Comparison of ENCODE assay signal across 1 cellular context in genomic region chr20:13202553-13202952, GRCh38.
TF ChIP-seq lines count a peak whose summit lies in the region.

No MANE protein-coding gene starts in this region.

TF ChIP-seq in HepG2, 621 proteins besides CTCF, POLR2A, EP300 and RAD21 (continued from another document and continues in another):
- TF ChIP-seq MLXIP (CRISPR knock-in tag; IDR thresholded peaks at IDR 0.05; ENCODE audit: borderline replicate concordance), result no peak
- TF ChIP-seq PHB2 (IDR thresholded peaks at IDR 0.05; ENCODE audit: partially characterized antibody), result no peak
- TF ChIP-seq FOSL2 (CRISPR knock-in tag; IDR thresholded peaks at IDR 0.05), result no peak
- no peak for TF ChIP-seq MEF2D (CRISPR knock-in tag; IDR thresholded peaks at IDR 0.05)
- peak; percentile 90; the same call in 1 of the 2 replicates for TF ChIP-seq SRF (IDR thresholded peaks at IDR 0.05; ENCODE audit: low read depth, low read length)
- TF ChIP-seq PRMT3 (CRISPR knock-in tag; IDR thresholded peaks at IDR 0.05; ENCODE audit: borderline replicate concordance, low read depth), result no peak
- no peak for TF ChIP-seq MTA1 (CRISPR knock-in tag; IDR thresholded peaks at IDR 0.05; ENCODE audit: borderline replicate concordance)
- TF ChIP-seq THAP7 (CRISPR knock-in tag; IDR thresholded peaks at IDR 0.05), result no peak
- no peak for TF ChIP-seq NR2F6 (IDR thresholded peaks at IDR 0.05)
- no peak for TF ChIP-seq NR2F6 (CRISPR knock-in tag; IDR thresholded peaks at IDR 0.05)
- peak; percentile 82 for TF ChIP-seq ZMYM4 (CRISPR knock-in tag; IDR thresholded peaks at IDR 0.05)
- TF ChIP-seq NCOA1 (CRISPR knock-in tag; IDR thresholded peaks at IDR 0.05), result no peak
- TF ChIP-seq, protein P1, sequence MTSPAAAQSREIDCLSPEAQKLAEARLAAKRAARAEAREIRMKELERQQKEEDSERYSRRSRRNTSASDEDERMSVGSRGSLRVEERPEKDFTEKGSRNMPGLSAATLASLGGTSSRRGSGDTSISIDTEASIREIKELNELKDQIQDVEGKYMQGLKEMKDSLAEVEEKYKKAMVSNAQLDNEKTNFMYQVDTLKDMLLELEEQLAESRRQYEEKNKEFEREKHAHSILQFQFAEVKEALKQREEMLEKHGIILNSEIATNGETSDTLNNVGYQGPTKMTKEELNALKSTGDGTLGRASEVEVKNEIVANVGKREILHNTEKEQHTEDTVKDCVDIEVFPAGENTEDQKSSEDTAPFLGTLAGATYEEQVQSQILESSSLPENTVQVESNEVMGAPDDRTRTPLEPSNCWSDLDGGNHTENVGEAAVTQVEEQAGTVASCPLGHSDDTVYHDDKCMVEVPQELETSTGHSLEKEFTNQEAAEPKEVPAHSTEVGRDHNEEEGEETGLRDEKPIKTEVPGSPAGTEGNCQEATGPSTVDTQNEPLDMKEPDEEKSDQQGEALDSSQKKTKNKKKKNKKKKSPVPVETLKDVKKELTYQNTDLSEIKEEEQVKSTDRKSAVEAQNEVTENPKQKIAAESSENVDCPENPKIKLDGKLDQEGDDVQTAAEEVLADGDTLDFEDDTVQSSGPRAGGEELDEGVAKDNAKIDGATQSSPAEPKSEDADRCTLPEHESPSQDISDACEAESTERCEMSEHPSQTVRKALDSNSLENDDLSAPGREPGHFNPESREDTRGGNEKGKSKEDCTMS (CRISPR knock-in tag; conservative IDR thresholded peaks at IDR 0.05), result no peak
- no peak for TF ChIP-seq ZNF644 (CRISPR knock-in tag; IDR thresholded peaks at IDR 0.05; ENCODE audit: low read depth)
- no peak for TF ChIP-seq KDM4B (CRISPR knock-in tag; IDR thresholded peaks at IDR 0.05)
- TF ChIP-seq ZNF713 (CRISPR knock-in tag; IDR thresholded peaks at IDR 0.05), result no peak
- TF ChIP-seq ZNF773 (CRISPR knock-in tag; IDR thresholded peaks at IDR 0.05; ENCODE audit: borderline replicate concordance), result no peak
- no peak for TF ChIP-seq ZNF484 (CRISPR knock-in tag; IDR thresholded peaks at IDR 0.05; ENCODE audit: borderline replicate concordance, low read depth)
- TF ChIP-seq ZNF790 (CRISPR knock-in tag; IDR thresholded peaks at IDR 0.05; ENCODE audit: borderline replicate concordance), result no peak
- TF ChIP-seq ZNF775 (CRISPR knock-in tag; IDR thresholded peaks at IDR 0.05; ENCODE audit: borderline replicate concordance), result no peak
- no peak for TF ChIP-seq PTBP1 (IDR thresholded peaks at IDR 0.05; ENCODE audit: low read depth, low read length, poor library complexity, severe bottlenecking)
- no peak for TF ChIP-seq ZNF552 (CRISPR knock-in tag; IDR thresholded peaks at IDR 0.05; ENCODE audit: borderline replicate concordance)
- no peak for TF ChIP-seq ZNF777 (CRISPR knock-in tag; IDR thresholded peaks at IDR 0.05)
- TF ChIP-seq SNRNP70 (IDR thresholded peaks at IDR 0.05; ENCODE audit: low read depth, low read length), result no peak
- TF ChIP-seq, protein P2, sequence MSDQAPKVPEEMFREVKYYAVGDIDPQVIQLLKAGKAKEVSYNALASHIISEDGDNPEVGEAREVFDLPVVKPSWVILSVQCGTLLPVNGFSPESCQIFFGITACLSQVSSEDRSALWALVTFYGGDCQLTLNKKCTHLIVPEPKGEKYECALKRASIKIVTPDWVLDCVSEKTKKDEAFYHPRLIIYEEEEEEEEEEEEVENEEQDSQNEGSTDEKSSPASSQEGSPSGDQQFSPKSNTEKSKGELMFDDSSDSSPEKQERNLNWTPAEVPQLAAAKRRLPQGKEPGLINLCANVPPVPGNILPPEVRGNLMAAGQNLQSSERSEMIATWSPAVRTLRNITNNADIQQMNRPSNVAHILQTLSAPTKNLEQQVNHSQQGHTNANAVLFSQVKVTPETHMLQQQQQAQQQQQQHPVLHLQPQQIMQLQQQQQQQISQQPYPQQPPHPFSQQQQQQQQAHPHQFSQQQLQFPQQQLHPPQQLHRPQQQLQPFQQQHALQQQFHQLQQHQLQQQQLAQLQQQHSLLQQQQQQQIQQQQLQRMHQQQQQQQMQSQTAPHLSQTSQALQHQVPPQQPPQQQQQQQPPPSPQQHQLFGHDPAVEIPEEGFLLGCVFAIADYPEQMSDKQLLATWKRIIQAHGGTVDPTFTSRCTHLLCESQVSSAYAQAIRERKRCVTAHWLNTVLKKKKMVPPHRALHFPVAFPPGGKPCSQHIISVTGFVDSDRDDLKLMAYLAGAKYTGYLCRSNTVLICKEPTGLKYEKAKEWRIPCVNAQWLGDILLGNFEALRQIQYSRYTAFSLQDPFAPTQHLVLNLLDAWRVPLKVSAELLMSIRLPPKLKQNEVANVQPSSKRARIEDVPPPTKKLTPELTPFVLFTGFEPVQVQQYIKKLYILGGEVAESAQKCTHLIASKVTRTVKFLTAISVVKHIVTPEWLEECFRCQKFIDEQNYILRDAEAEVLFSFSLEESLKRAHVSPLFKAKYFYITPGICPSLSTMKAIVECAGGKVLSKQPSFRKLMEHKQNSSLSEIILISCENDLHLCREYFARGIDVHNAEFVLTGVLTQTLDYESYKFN (CRISPR knock-in tag; conservative IDR thresholded peaks at IDR 0.05), result no peak
- TF ChIP-seq ZNF260 (CRISPR knock-in tag; IDR thresholded peaks at IDR 0.05; ENCODE audit: borderline replicate concordance, low read depth), result no peak
- TF ChIP-seq ZNF281 (CRISPR knock-in tag; IDR thresholded peaks at IDR 0.05; ENCODE audit: borderline replicate concordance), result no peak
- no peak for TF ChIP-seq BRF2 (CRISPR knock-in tag; IDR thresholded peaks at IDR 0.05)
- TF ChIP-seq ERF (CRISPR knock-in tag; IDR thresholded peaks at IDR 0.05), result no peak
- TF ChIP-seq USF2 (IDR thresholded peaks at IDR 0.05; ENCODE audit: low read depth, low read length), result no peak
- no peak for TF ChIP-seq USF2 (CRISPR knock-in tag; IDR thresholded peaks at IDR 0.05; ENCODE audit: borderline replicate concordance)
- TF ChIP-seq ZNF264 (CRISPR knock-in tag; IDR thresholded peaks at IDR 0.05), result no peak
- TF ChIP-seq SALL1 (CRISPR knock-in tag; IDR thresholded peaks at IDR 0.05), result no peak
- TF ChIP-seq CREB1 (IDR thresholded peaks at IDR 0.05), result peak; percentile 63
- TF ChIP-seq CREB1 (CRISPR knock-in tag; IDR thresholded peaks at IDR 0.05), result peak; percentile 73
- no peak for TF ChIP-seq ZKSCAN5 (CRISPR knock-in tag; IDR thresholded peaks at IDR 0.05)
- TF ChIP-seq KDM5A (IDR thresholded peaks at IDR 0.05; ENCODE audit: borderline replicate concordance, low read length), result no peak
- no peak for TF ChIP-seq REST (IDR thresholded peaks at IDR 0.05; ENCODE audit: borderline replicate concordance in 1 of 2, low read depth in 1 of 2, low read length in 2 of 2)
- no peak for TF ChIP-seq RARG (CRISPR knock-in tag; IDR thresholded peaks at IDR 0.05; ENCODE audit: low read depth)
- no peak for TF ChIP-seq STAT5B (CRISPR knock-in tag; IDR thresholded peaks at IDR 0.05)
- peak; percentile 51; the same call in 1 of the 2 replicates for TF ChIP-seq ATF1 (CRISPR knock-in tag; IDR thresholded peaks at IDR 0.05)
- TF ChIP-seq KLF15 (CRISPR knock-in tag; IDR thresholded peaks at IDR 0.05; ENCODE audit: borderline replicate concordance), result no peak
- peak; percentile 92 for TF ChIP-seq TFAP4 (IDR thresholded peaks at IDR 0.05; ENCODE audit: borderline replicate concordance, low read depth)
- no peak for TF ChIP-seq ARHGAP35 (CRISPR knock-in tag; IDR thresholded peaks at IDR 0.05; ENCODE audit: borderline replicate concordance)
